ENCODE assay signal across 7 cellular contexts in the genomic region with DNA sequence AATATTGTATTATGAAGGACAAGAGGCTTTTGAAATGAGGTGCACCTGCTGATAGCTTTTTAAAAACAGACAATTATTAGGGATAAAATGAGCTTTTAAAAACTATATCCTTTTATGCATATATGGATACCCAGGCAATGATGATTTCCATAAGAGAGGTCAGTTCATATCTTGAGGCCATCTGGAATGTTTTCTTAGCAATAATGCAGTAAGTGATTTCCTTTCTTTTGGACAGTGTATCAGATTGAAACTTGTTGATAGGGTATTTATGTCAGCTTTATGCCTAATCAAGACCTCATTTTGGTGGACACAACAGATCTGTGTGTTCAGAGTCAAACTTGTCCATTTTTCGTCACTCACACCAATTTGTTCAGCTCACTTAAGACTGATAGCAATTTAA.
"Had no signal": no experiment of that assay in that cellular context is flagged by ENCODE, and none has a peak within 500 bp of the region (broad histone marks: within the 10 kb centered on the region; RNA-seq: fewer than 3 reads in every experiment).

No MANE protein-coding gene starts in this region.

- H3K4me3 ChIP-seq: GM12878 had no signal

- FAIRE-seq: G401.6, GM12878, GM12891, GM12892, GM18507 had no signal

- DNase-seq: GDM1, GF-D8 had no signal

- ATAC-seq: GM12878 had no signal
